In genomic region chr1:174848593-174849560, GRCh38 we compare ENCODE assay signal across 8 cellular contexts.
DNase-seq lines count a peak whose midpoint lies in the region; ATAC-seq, FAIRE-seq and TF ChIP-seq lines count a peak whose summit lies in the region.
"Not testable (repeated sequence)": the region's sequence is repeated elsewhere in the genome, so short reads cannot be mapped to it uniquely, and the experiment has no call there.

No MANE protein-coding gene starts in this region.

- TF ChIP-seq CTCF in A549 (IDR thresholded peaks at IDR 0.05); VCaP (conservative IDR thresholded peaks at IDR 0.05); progenitor cell of endocrine pancreas (IDR thresholded peaks at IDR 0.05; ENCODE audit: unreplicated experiment): not testable (repeated sequence)

- H3K4me3 Mint-ChIP-seq in progenitor cell of endocrine pancreas (ENCODE audit: low read depth), result peak overlapping the region; percentile 64

- peak; percentile 46 for FAIRE-seq in A549 (lab: Jason Lieb, UNC)

- CTCF ChIA-PET in A549 (lab: Yijun Ruan, JAX); HEK293T (lab: Yijun Ruan, JAX): not testable (repeated sequence)

- not testable (repeated sequence) for H3K36me3 Mint-ChIP-seq in progenitor cell of endocrine pancreas (ENCODE audit: insufficient read depth)

- DNase-seq in A549 (ENCODE audit: low read depth in 1 of 2, low spot score in 1 of 2), result peak in 1 of 2 experiments; percentile 40
- not testable (repeated sequence) for DNase-seq in HEK293T (ENCODE audit: extremely low spot score); epithelial cell of prostate (ENCODE audit: low read depth, low spot score); left lobe of liver (ENCODE audit: low spot score); progenitor cell of endocrine pancreas (ENCODE audit: low spot score, unreplicated experiment)
- peak; percentile 13 for DNase-seq in NCI-H146 (lab: John Stamatoyannopoulos, UW)
- peak; percentile 21 for DNase-seq in NCI-H460 (ENCODE audit: extremely low read depth, low read depth)

- H3K27me3 Mint-ChIP-seq in progenitor cell of endocrine pancreas, result not testable (repeated sequence)

- H3K4me3 ChIP-seq in A549, result peak overlapping the region; percentile 49

- not testable (repeated sequence) for TF ChIP-seq EP300 in A549 (IDR thresholded peaks at IDR 0.05)

- 14% methylated on average over 8 of the region's 36 CpGs for WGBS in A549 (ENCODE audit: missing lambda C conversion rate)

- H3K27ac Mint-ChIP-seq in progenitor cell of endocrine pancreas, result peak overlapping the region; percentile 54

- not testable (repeated sequence) for TF ChIP-seq RAD21 in A549 (conservative IDR thresholded peaks at IDR 0.05 in 1 of 2, IDR thresholded peaks at IDR 0.05 in 1 of 2)

- not testable (repeated sequence) for H3K9me3 Mint-ChIP-seq in progenitor cell of endocrine pancreas (ENCODE audit: low read depth)

- POLR2A ChIA-PET in A549 (lab: Yijun Ruan, JAX), result interaction anchor here (1.1 kb wide), 1 partner anchor 150 kb away, joined by 4 read pairs; no protein-coding TSS in a partner anchor
- POLR2A ChIA-PET in HEK293T (lab: Yijun Ruan, JAX), result not testable (repeated sequence)

- not testable (repeated sequence) for H3K9me3 ChIP-seq in A549

- not testable (repeated sequence) for TF ChIP-seq POLR2A in A549 (IDR thresholded peaks at IDR 0.05; ENCODE audit: low read length)

- H3K4me1 ChIP-seq in A549, result not testable (repeated sequence)

- peak overlapping the region; percentile 81 for H3K4me2 ChIP-seq in A549

- ATAC-seq in A549 (peak; percentile 68 to 92; a peak in 4 of 6 replicates), left lobe of liver (peak; percentile 35)

- peak overlapping the region; percentile 80 to 81 for H3K27ac ChIP-seq in A549
- H3K27ac ChIP-seq in VCaP, result peak overlapping the region; percentile 68
- H3K27ac ChIP-seq in epithelial cell of prostate, result peak overlapping the region; percentile 97

- H3K4me1 Mint-ChIP-seq in progenitor cell of endocrine pancreas (ENCODE audit: low read depth), result not testable (repeated sequence)

TF ChIP-seq in A549, 52 proteins besides CTCF, POLR2A, EP300 and RAD21:
- not testable (repeated sequence) for TF ChIP-seq FOSL2 (IDR thresholded peaks at IDR 0.05)
- peak; percentile 12; the same call in 1 of the 2 replicates for TF ChIP-seq FOSL2 (CRISPR knock-in tag; IDR thresholded peaks at IDR 0.05)
- TF ChIP-seq MAFK (IDR thresholded peaks at IDR 0.05; ENCODE audit: partially characterized antibody), result peak; percentile 22

TF ChIP-seq in HEK293T, 16 proteins besides CTCF, POLR2A, EP300 and RAD21:
- TF ChIP-seq L3MBTL2 (conservative IDR thresholded peaks at IDR 0.05) (peak; percentile 79; the same call in 1 of the 2 replicates), NFRKB (IDR thresholded peaks at IDR 0.05) (peak; percentile 49; the same call in 1 of the 2 replicates)
